In the genomic region with DNA sequence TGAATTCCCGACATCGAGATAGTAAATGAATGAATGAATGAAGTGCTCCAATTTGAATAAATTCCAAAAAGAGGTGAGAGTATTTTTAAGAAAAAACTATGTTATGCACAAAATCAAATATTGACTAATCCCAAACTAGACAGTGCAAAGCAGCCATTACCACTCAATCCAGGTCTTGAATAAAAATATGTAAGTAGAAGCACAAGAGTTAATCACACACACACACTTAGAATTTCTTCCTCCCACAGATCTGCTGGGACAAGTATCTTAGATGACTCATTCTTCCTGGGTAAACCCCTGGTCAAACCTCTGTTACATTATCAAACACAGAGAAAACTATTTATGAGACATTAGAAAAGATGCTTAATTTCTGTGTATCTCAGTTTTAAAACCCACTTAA, we compare ENCODE assay signal across 8 cellular contexts. TPM values are rescaled to one million over a fixed set of nuclear protein-coding genes. Genes with fewer than 3 reads are reported as not detected.
DNase-seq lines count a peak whose midpoint lies in the region; ATAC-seq lines count a peak whose summit lies in the region.

No MANE protein-coding gene starts in this region.

- DNase-seq in AG08395 (ENCODE audit: low spot score) (peak; percentile 75), LHCN-M2 (ENCODE audit: low read depth) (peak; percentile 83), fibroblast of gingiva (ENCODE audit: low read depth) (peak; percentile 52), DMS 273 (lab: John Stamatoyannopoulos, UW; ENCODE audit: unreplicated experiment) (no peak), T1000 (lab: John Stamatoyannopoulos, UW) (no peak), germinal center (ENCODE audit: low spot score) (no peak)

- peak; percentile 44 for ATAC-seq in GM19043 (IDR thresholded peaks at IDR 0.05; ENCODE audit: low read depth, unreplicated experiment)
- ATAC-seq in GM21515 (IDR thresholded peaks at IDR 0.05; ENCODE audit: unreplicated experiment) = no peak

RNA-seq across cellular contexts. Expression of a gene that starts 55.9 kb away (rescaled TPM):
- 0.19 and 0.57 TPM in 2 replicates for total RNA-seq in LHCN-M2 (2014; rRNA removed)
- polyA plus RNA-seq in LHCN-M2 (2012) = 0.09 TPM

Comparison
In these comparisons a context has a peak if more than half of its experiments do, and no peak if none do; other contexts are left out.
1. DNase-seq: peak in AG08395 (single experiment), LHCN-M2 (single experiment) and fibroblast of gingiva (single experiment); none in DMS 273 (single experiment), T1000 (single experiment) and germinal center (single experiment).